Comparison of ENCODE assay signal across 27 cellular contexts in genomic region chr2:35787302-35788031, GRCh38.
DNase-seq lines count a peak whose midpoint lies in the region; ATAC-seq, FAIRE-seq and TF ChIP-seq lines count a peak whose summit lies in the region.
"Had no signal": no experiment of that assay in that cellular context is flagged by ENCODE, and none has a peak within 500 bp of the region (broad histone marks: within the 10 kb centered on the region; RNA-seq: fewer than 3 reads in every experiment).

No MANE protein-coding gene starts in this region.

- H3K36me3 ChIP-seq in HepG2 (replicated peaks in 1 of 2; ENCODE audit: control insufficient read depth in 1 of 2, insufficient read depth in 2 of 2, low read length in 2 of 2): no peaks in the 10 kb centered on the region
- no peaks in the 10 kb centered on the region for H3K36me3 ChIP-seq in right lobe of liver
- no peaks in the 10 kb centered on the region for H3K36me3 ChIP-seq in OCI-LY7 (ENCODE audit: insufficient read depth, low read length)
- no peaks in the 10 kb centered on the region for H3K36me3 ChIP-seq in pancreas
- H3K36me3 ChIP-seq: BLaER1 treated with 17β-estradiol and CSF1 and Interleukin-3, amounts not matched to agents 10 nM and 100 nM; lower lobe of right lung; SJSA1; uterus had no signal

- TF ChIP-seq EP300 in HepG2 (IDR thresholded peaks at IDR 0.05; ENCODE audit: low read depth in 2 of 2, low read length in 2 of 2) (no peak), HepG2 (CRISPR knock-in tag; IDR thresholded peaks at IDR 0.05; ENCODE audit: borderline replicate concordance) (no peak)

- BruUV-seq in HepG2 (replicated peaks; lab: Mats Ljungman, UMichigan) (no TSS peak), OCI-LY7 (replicated peaks; lab: Mats Ljungman, UMichigan) (no TSS peak)

- TF ChIP-seq POLR2A in HepG2 (IDR thresholded peaks at IDR 0.05; ENCODE audit: insufficient read depth in 1 of 2, low read depth in 2 of 2, low read length in 2 of 2) (no peak), right lobe of liver (IDR thresholded peaks at IDR 0.05) (no peak)

- in situ Hi-C loops in HepG2 (cut with HindIII; ENCODE audit: extremely low pct_ligation_motif_present, low pct_unique_long_range_greater_than_20kb): no loop called here

- no peak overlapping the region for H3K9ac ChIP-seq in HepG2 (ENCODE audit: insufficient read depth, low read depth, low read length)
- H3K9ac ChIP-seq: BLaER1 treated with 17β-estradiol and CSF1 and Interleukin-3, amounts not matched to agents 10 nM and 100 nM had no signal

- no peaks in the 10 kb centered on the region for H3K27me3 ChIP-seq in HepG2 (ENCODE audit: control insufficient read depth in 1 of 2, insufficient read depth in 2 of 2, low read length in 2 of 2)
- H3K27me3 ChIP-seq in right lobe of liver: no peaks in the 10 kb centered on the region
- H3K27me3 ChIP-seq in pancreas: no peaks in the 10 kb centered on the region
- H3K27me3 ChIP-seq: BLaER1 treated with 17β-estradiol and CSF1 and Interleukin-3, amounts not matched to agents 10 nM and 100 nM; hepatocyte; SJSA1; testis; uterus had no signal

- H3K4me1 ChIP-seq in HepG2 (ENCODE audit: insufficient read depth, low read length) (no peaks in the 10 kb centered on the region), right lobe of liver (no peaks in the 10 kb centered on the region), OCI-LY7 (ENCODE audit: insufficient read depth, low read length, poor library complexity, severe bottlenecking) (no peaks in the 10 kb centered on the region), pancreas (no peaks in the 10 kb centered on the region)
- H3K4me1 ChIP-seq: BLaER1 treated with 17β-estradiol and CSF1 and Interleukin-3, amounts not matched to agents 10 nM and 100 nM; lower lobe of right lung; SJSA1; testis; uterus had no signal

- H3K79me2 ChIP-seq in HepG2 (ENCODE audit: insufficient read depth, low read length) (no peaks in the 10 kb centered on the region), OCI-LY7 (ENCODE audit: insufficient read depth, low read depth, low read length) (no peaks in the 10 kb centered on the region)
- H3K79me2 ChIP-seq: hepatocyte had no signal

- DNase-seq in HepG2 (ENCODE audit: low spot score) (no peak), right lobe of liver (no peak), OCI-LY7 (ENCODE audit: low spot score) (peak; percentile 9), dermis microvascular lymphatic vessel endothelial cell (ENCODE audit: low read depth in 2 of 2) (peak; percentile 18 to 52), posterior vena cava (ENCODE audit: low spot score) (peak; percentile 47), pancreas (no peak), NCI-H2107 treated with DMSO at 0.1 percent for 48 hours (lab: John Stamatoyannopoulos, UW; ENCODE audit: unreplicated experiment) (no peak), islet precursor cell (no peak)
- DNase-seq: activated CD4-positive, alpha-beta T cell treated with anti-CD3 and anti-CD28 coated beads for 4 hours; activated naive CD4-positive, alpha-beta T cell treated with anti-CD3 and anti-CD28 coated beads, Interleukin-2, amount 10 ng/mL, durations not matched to agents 7 days and 5 days; activated T-cell treated with anti-CD3 and anti-CD28 coated beads, Interleukin-2, amount 50 U/mL, for 72 hours; caudate nucleus; foreskin melanocyte; HCEC 1CT; lower lobe of right lung; NCI-H1694; NCI-H774; PC-9; small intestine; stimulated activated naive CD4-positive, alpha-beta T cell; testis; uterus had no signal

- H2AFZ ChIP-seq in HepG2 (ENCODE audit: low read length) (no peak overlapping the region), OCI-LY7 (ENCODE audit: low read length) (no peak overlapping the region)
- H2AFZ ChIP-seq: hepatocyte, PC-9 had no signal

- TF ChIP-seq CTCF in HepG2 (CRISPR knock-in tag; IDR thresholded peaks at IDR 0.05) (no peak), right lobe of liver (IDR thresholded peaks at IDR 0.05) (no peak), OCI-LY7 (conservative IDR thresholded peaks at IDR 0.05; ENCODE audit: low read length) (no peak), pancreas (IDR thresholded peaks at IDR 0.05) (no peak)

- H3K4me2 ChIP-seq in HepG2 (ENCODE audit: low read depth, low read length) (no peak overlapping the region), OCI-LY7 (ENCODE audit: low read length) (no peak overlapping the region)
- H3K4me2 ChIP-seq: BLaER1 treated with 17β-estradiol and CSF1 and Interleukin-3, amounts not matched to agents 10 nM and 100 nM; hepatocyte; PC-9 had no signal

- H3K9me3 ChIP-seq in HepG2 (ENCODE audit: low read length) (peaks cover 75% of the 10 kb centered on the region), right lobe of liver (no peaks in the 10 kb centered on the region), OCI-LY7 (ENCODE audit: low read length) (no peaks in the 10 kb centered on the region), pancreas (no peaks in the 10 kb centered on the region)
- H3K9me3 ChIP-seq: lower lobe of right lung, SJSA1, testis, uterus had no signal

- H3K27ac ChIP-seq in HepG2 (ENCODE audit: extremely low read length, insufficient read depth, low read length): no peak overlapping the region
- no peak overlapping the region for H3K27ac ChIP-seq in right lobe of liver
- no peak overlapping the region for H3K27ac ChIP-seq in OCI-LY7 (ENCODE audit: low read depth, low read length, poor library complexity, severe bottlenecking)
- H3K27ac ChIP-seq in pancreas: no peak overlapping the region
- H3K27ac ChIP-seq: BLaER1 treated with 17β-estradiol and CSF1 and Interleukin-3, amounts not matched to agents 10 nM and 100 nM; hepatocyte; lower lobe of right lung; PC-9; SJSA1; testis; uterus had no signal

- H4K20me1 ChIP-seq in HepG2 (ENCODE audit: insufficient read depth, low read length) (no peaks in the 10 kb centered on the region), OCI-LY7 (ENCODE audit: insufficient read depth, low read length) (no peaks in the 10 kb centered on the region)
- H4K20me1 ChIP-seq: BLaER1 treated with 17β-estradiol and CSF1 and Interleukin-3, amounts not matched to agents 10 nM and 100 nM had no signal

- no peaks in the 10 kb centered on the region for H3K9me2 ChIP-seq in OCI-LY7 (ENCODE audit: insufficient read depth, low read length)

- CTCF ChIA-PET in HepG2 (lab: Yijun Ruan, JAX; ENCODE audit: low intra/inter-chr PET ratio, low total read pairs) (no interaction called here), OCI-LY7 (lab: Charles Lee; ENCODE audit: unreplicated experiment) (no interaction called here)

- intact Hi-C loops in HepG2 (cut with micrococcal nuclease; ENCODE audit: unreplicated experiment): no loop called here
- intact Hi-C loops in right lobe of liver (cut with DNase I): no loop called here
- intact Hi-C loops in OCI-LY7 (cut with micrococcal nuclease; ENCODE audit: unreplicated experiment): no loop called here
- intact Hi-C loops in posterior vena cava (cut with DNase I): no loop called here
- intact Hi-C loops in pancreas (cut with DNase I): no loop called here

- POLR2A ChIA-PET in HepG2 (lab: Yijun Ruan, JAX): no interaction called here
- POLR2A ChIA-PET in OCI-LY7 (lab: Charles Lee): interaction anchor here (0.6 to 1.1 kb wide), 5 partner anchors 8 to 39 kb away, joined by 3 to 6 read pairs (median 3); no protein-coding TSS in a partner anchor

- FAIRE-seq in HepG2 (lab: Jason Lieb, UNC): no peak
- no peak for FAIRE-seq in pancreas (lab: Jason Lieb, UNC)
- FAIRE-seq: D721Med, islet of Langerhans, small intestine had no signal

- no peak overlapping the region for H3K4me3 ChIP-seq in HepG2 (replicated peaks in 1 of 3; ENCODE audit: insufficient read depth in 1 of 3, low read depth in 2 of 3, low read length in 3 of 3)
- no peak overlapping the region for H3K4me3 ChIP-seq in right lobe of liver
- H3K4me3 ChIP-seq in OCI-LY7 (ENCODE audit: low read depth, low read length, poor library complexity, severe bottlenecking): no peak overlapping the region
- no peak overlapping the region for H3K4me3 ChIP-seq in pancreas
- H3K4me3 ChIP-seq: BLaER1 treated with 17β-estradiol and CSF1 and Interleukin-3, amounts not matched to agents 10 nM and 100 nM; hepatocyte; lower lobe of right lung; PC-9; SJSA1; testis; uterus had no signal

- TF ChIP-seq RAD21 in HepG2 (CRISPR knock-in tag; IDR thresholded peaks at IDR 0.05): no peak

- 12% methylated on average over 4 of the region's 4 CpGs for WGBS in HepG2 (ENCODE audit: low lambda C conversion rate)
- WGBS in right lobe of liver (ENCODE audit: insufficient coverage, low coverage, low lambda C conversion rate, missing lambda C conversion rate): 72% methylated on average over 4 of the region's 4 CpGs
- 75 to 91% methylated on average over 4 of the region's 4 CpGs for WGBS in pancreas, 2 donors

- ATAC-seq in HepG2: no peak
- ATAC-seq in right lobe of liver: no peak
- no peak for ATAC-seq in pancreas
- ATAC-seq: activated T-cell treated with anti-CD3 and anti-CD28 coated beads, Interleukin-2, amount 50 U/mL, for 72 hours; lower lobe of right lung had no signal

TF ChIP-seq in HepG2, 621 proteins besides CTCF, POLR2A, EP300 and RAD21:
- peak; percentile 76; the same call in 1 of the 2 replicates for TF ChIP-seq NFE2L2 (IDR thresholded peaks at IDR 0.05; ENCODE audit: low read length)
- TF ChIP-seq ZBTB3 (CRISPR knock-in tag; IDR thresholded peaks at IDR 0.05; ENCODE audit: borderline replicate concordance, low read depth): no peak
- TF ChIP-seq MAFF (IDR thresholded peaks at IDR 0.05; ENCODE audit: low read depth, low read length): peak; percentile 60
- TF ChIP-seq MAFK (conservative IDR thresholded peaks at IDR 0.05 in 1 of 2, IDR thresholded peaks at IDR 0.05 in 1 of 2; ENCODE audit: low read length in 2 of 2): peak; percentile 41 to 74; a peak in 3 of 4 replicates
TF ChIP-seq in HepG2: peak in this region for 3.

Comparison
In these comparisons a context has a peak if more than half of its experiments do, and no peak if none do; other contexts are left out.
1. DNase-seq: peak in OCI-LY7 (single experiment), dermis microvascular lymphatic vessel endothelial cell (2 of 2) and posterior vena cava (single experiment); none in HepG2 (single experiment), right lobe of liver (0 of 3), pancreas (0 of 6), NCI-H2107 treated with DMSO at 0.1 percent for 48 hours (single experiment) and islet precursor cell (single experiment).